ENCODE assay signal across 25 cellular contexts in the genomic region with DNA sequence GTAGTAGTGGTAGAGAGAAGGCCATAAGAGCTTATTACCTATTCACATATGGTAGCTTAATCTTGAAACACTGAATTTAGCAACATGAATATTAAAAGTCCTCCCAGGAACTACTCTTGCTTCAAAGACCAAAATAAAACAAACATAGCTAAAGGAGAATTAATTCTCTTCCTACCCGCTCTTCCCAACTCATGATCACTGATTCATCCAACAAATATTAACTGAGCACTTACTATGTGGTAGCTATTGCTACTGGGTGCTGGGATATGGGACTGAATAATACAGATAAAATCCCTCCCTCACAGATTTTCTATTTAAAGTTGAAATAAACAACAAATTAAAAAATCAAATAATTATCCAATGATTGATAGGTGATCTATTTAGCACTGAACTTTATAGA.
A peak's percentile ranks its signal among the peaks of the same experiment; 100 is the strongest.
DNase-seq lines count a peak whose midpoint lies in the region; TF ChIP-seq lines count a peak whose summit lies in the region.
"Had no signal": no experiment of that assay in that cellular context is flagged by ENCODE, and none has a peak within 500 bp of the region (broad histone marks: within the 10 kb centered on the region; RNA-seq: fewer than 3 reads in every experiment).

No MANE protein-coding gene starts in this region.

- H3K4me1 ChIP-seq in ascending aorta = peaks cover 0 to 4% of the 10 kb centered on the region in 2 donors
- H3K4me1 ChIP-seq: Caco-2, HAP-1 had no signal

- no peaks in the 10 kb centered on the region for H3K27me3 ChIP-seq in ascending aorta
- H3K27me3 ChIP-seq: BLaER1 treated with 17β-estradiol and CSF1 and Interleukin-3, amounts not matched to agents 10 nM and 100 nM had no signal

- no peak overlapping the region for H3K4me3 ChIP-seq in AG10803 (ENCODE audit: low read length)
- no peak overlapping the region for H3K4me3 ChIP-seq in ascending aorta
- H3K4me3 ChIP-seq: BLaER1 treated with 17β-estradiol and CSF1 and Interleukin-3, amounts not matched to agents 10 nM and 100 nM; HAP-1 had no signal

- peak; percentile 50 for DNase-seq in AG10803 (ENCODE audit: low read depth)
- peak; percentile 81 for DNase-seq in HCEC 1CT
- DNase-seq in amniotic epithelial cell (ENCODE audit: low read depth) = peak; percentile 51
- peak; percentile 73 for DNase-seq in iris pigment epithelial cell (ENCODE audit: low read depth)
- no peak for DNase-seq in NCI-H1092 treated with DMSO at 0.1 percent for 48 hours (lab: John Stamatoyannopoulos, UW)
- DNase-seq in ascending aorta (ENCODE audit: low spot score in 2 of 2) = no peak
- no peak for DNase-seq in SIG-M5 (lab: John Stamatoyannopoulos, UW)
- no peak for DNase-seq in DMS53 (lab: John Stamatoyannopoulos, UW)
- DNase-seq: ACHN; Caco-2; CD4-positive, alpha-beta memory T cell; DMS 273 treated with DMSO at 0.1 percent for 48 hours; DND-41; GDM1; NCI-H1417 treated with DMSO at 0.1 percent for 48 hours; NCI-H187; NCI-H446; NCI-H526; PC-3; RPMI8226; SHP77; SK-N-SH had no signal

- no peak for TF ChIP-seq CTCF in AG10803 (conservative IDR thresholded peaks at IDR 0.05; ENCODE audit: low read length)
- TF ChIP-seq CTCF in ascending aorta (IDR thresholded peaks at IDR 0.05) = no peak

- no peaks in the 10 kb centered on the region for H3K36me3 ChIP-seq in ascending aorta
- H3K36me3 ChIP-seq: BLaER1 treated with 17β-estradiol and CSF1 and Interleukin-3, amounts not matched to agents 10 nM and 100 nM; HAP-1 had no signal

- H3K9me3 ChIP-seq in ascending aorta = no peaks in the 10 kb centered on the region
- H3K9me3 ChIP-seq: BLaER1 treated with 17β-estradiol and CSF1 and Interleukin-3, amounts not matched to agents 10 nM and 100 nM; Caco-2; HAP-1; SK-N-SH had no signal

- intact Hi-C loops in ascending aorta (cut with DNase I) = no loop called here

- H3K27ac ChIP-seq in ascending aorta = no peak overlapping the region
- H3K27ac ChIP-seq: 22Rv1 had no signal

Comparison
In these comparisons a context has a peak if more than half of its experiments do, and no peak if none do; other contexts are left out.
1. DNase-seq: peak in AG10803 (single experiment), HCEC 1CT (single experiment), amniotic epithelial cell (single experiment) and iris pigment epithelial cell (single experiment); none in NCI-H1092 treated with DMSO at 0.1 percent for 48 hours (single experiment), ascending aorta (0 of 2), SIG-M5 (single experiment) and DMS53 (single experiment).